ENCODE assay signal across 9 cellular contexts in the genomic region with DNA sequence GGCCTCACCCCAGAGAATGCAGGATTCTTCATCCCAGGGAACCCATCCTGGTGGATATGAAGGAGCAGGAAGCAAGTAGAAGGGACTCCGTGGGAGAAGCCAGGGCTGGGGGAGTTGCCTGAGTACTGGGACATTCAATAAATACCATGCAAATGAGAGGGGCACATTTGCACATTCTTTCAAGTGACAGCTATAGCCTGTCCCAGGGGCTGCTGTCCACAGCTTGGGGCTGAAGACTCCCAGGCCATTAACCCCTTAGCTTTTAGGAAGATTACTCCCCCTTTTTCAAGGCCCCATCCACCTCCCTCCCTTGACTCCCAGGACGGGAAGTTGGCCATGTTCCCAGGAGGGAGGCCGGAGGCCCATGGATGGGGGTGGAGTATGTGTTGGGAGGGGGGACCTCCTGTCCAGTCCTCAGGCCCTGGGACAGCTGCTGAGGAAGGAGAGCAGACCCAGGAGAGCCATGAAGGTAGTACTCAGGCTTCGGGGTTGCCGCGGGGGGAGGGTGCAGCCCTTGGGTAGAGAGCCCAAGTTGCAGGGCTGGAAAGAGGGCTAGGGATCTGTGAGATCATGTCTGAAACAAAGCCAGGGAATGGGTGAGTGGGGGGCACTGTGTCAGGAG. TPM values are rescaled to one million over a fixed set of nuclear protein-coding genes. Genes with fewer than 3 reads are reported as not detected.
DNase-seq lines count a peak whose midpoint lies in the region; ATAC-seq and TF ChIP-seq lines count a peak whose summit lies in the region.
"Had no signal": no experiment of that assay in that cellular context is flagged by ENCODE, and none has a peak within 500 bp of the region (broad histone marks: within the 10 kb centered on the region; RNA-seq: fewer than 3 reads in every experiment).

No MANE protein-coding gene starts in this region.

- no peaks in the 10 kb centered on the region for H3K27me3 ChIP-seq in A673 (replicated peaks; ENCODE audit: insufficient read depth, low read depth, low read length, poor library complexity)
- H3K27me3 ChIP-seq in muscle layer of colon (ENCODE audit: control insufficient read depth in 1 of 2, insufficient read depth in 2 of 2, low read length in 2 of 2): no peaks in the 10 kb centered on the region

- peak; percentile 39 for DNase-seq in A673 (ENCODE audit: low spot score)
- peak; percentile 68 for DNase-seq in M059J (ENCODE audit: low read depth)
- peak; percentile 26 for DNase-seq in epidermal melanocyte (ENCODE audit: insufficient read length, low spot score)
- DNase-seq in NCI-H345 treated with DMSO at 0.1 percent for 48 hours (lab: John Stamatoyannopoulos, UW; ENCODE audit: unreplicated experiment): no peak
- no peak for DNase-seq in cerebellar cortex (ENCODE audit: low spot score)

- no peak for TF ChIP-seq CTCF in A673 (conservative IDR thresholded peaks at IDR 0.05; ENCODE audit: low read depth, low read length)

- intact Hi-C loops in A673 (cut with micrococcal nuclease; ENCODE audit: unreplicated experiment): loop anchor here (5.0 kb wide), 1 partner anchor 48 kb away; a partner anchor contains a TSS

- CTCF ChIA-PET in A673 (lab: Charles Lee): interaction anchor here (1.0 kb wide), 1 partner anchor 50 kb away, joined by 5 read pairs; no protein-coding TSS in a partner anchor

- POLR2A ChIA-PET in A673 (lab: Charles Lee; ENCODE audit: low non-redundant PET): no interaction called here

- H3K9ac ChIP-seq in muscle layer of colon (ENCODE audit: low read length): peak overlapping the region; percentile 52

- H3K9me3 ChIP-seq in A673 (ENCODE audit: low read depth, low read length, poor library complexity, severe bottlenecking) (no peaks in the 10 kb centered on the region), muscle layer of colon (ENCODE audit: low read length) (no peaks in the 10 kb centered on the region)

- ATAC-seq in GM19455 (IDR thresholded peaks at IDR 0.05; ENCODE audit: unreplicated experiment) (no peak), GM21825 (IDR thresholded peaks at IDR 0.05; ENCODE audit: unreplicated experiment) (no peak)

- H3K27ac ChIP-seq in A673 (ENCODE audit: low read depth, low read length, poor library complexity, severe bottlenecking): peak overlapping the region; percentile 73
- peak overlapping the region; percentile 97 for H3K27ac ChIP-seq in muscle layer of colon (ENCODE audit: low read depth, low read length)

- no TSS peak for BruUV-seq in A673 (replicated peaks; lab: Mats Ljungman, UMichigan)

- H3K4me1 ChIP-seq in A673 (ENCODE audit: insufficient read depth, low read length, poor library complexity, severe bottlenecking) (peaks cover 47% of the 10 kb centered on the region), muscle layer of colon (ENCODE audit: insufficient read depth, low read length) (peaks cover 84% of the 10 kb centered on the region)

- H3K36me3 ChIP-seq in A673 (ENCODE audit: insufficient read depth, low read length, poor library complexity, severe bottlenecking) (no peaks in the 10 kb centered on the region), muscle layer of colon (ENCODE audit: insufficient read depth, low read length) (peaks cover 3% of the 10 kb centered on the region)

- H3K4me3 ChIP-seq in A673 (ENCODE audit: low read depth, low read length, poor library complexity, severe bottlenecking) (no peak overlapping the region), muscle layer of colon (ENCODE audit: low read depth in 1 of 2, low read length in 2 of 2) (peak overlapping the region; percentile 17 to 64)

RNA-seq across cellular contexts. Expression of a gene that starts 1.0 kb away (rescaled TPM):
- total RNA-seq in A673 (2021): 3.4 and 6.1 TPM in 2 replicates
- total RNA-seq in M059J (2014; rRNA removed; shearing (Covaris generic)): 31.1 and 39.9 TPM in 2 replicates

RNA-seq across cellular contexts. Expression of a gene that starts 30.3 kb away (rescaled TPM):
- 17.0 and 19.3 TPM in 2 replicates for total RNA-seq in A673 (2021)
- total RNA-seq in M059J (2014; rRNA removed; shearing (Covaris generic)): 11.2 and 15.4 TPM in 2 replicates

RNA-seq across cellular contexts. Expression of a gene that starts 42.6 kb away (rescaled TPM):
- total RNA-seq in A673 (2021): 393 and 400 TPM in 2 replicates
- 248 and 279 TPM in 2 replicates for total RNA-seq in M059J (2014; rRNA removed; shearing (Covaris generic))

RNA-seq across cellular contexts. Expression of a gene that starts 48.6 kb away (rescaled TPM):
- 6.6 and 7.3 TPM in 2 replicates for total RNA-seq in A673 (2021)
- 318 and 394 TPM in 2 replicates for total RNA-seq in M059J (2014; rRNA removed; shearing (Covaris generic))
- total RNA-seq: T-helper 1 cell treated with Interleukin-12 subunit alpha and Interleukin-12 subunit beta and Interleukin-4 antibody, amounts not matched to agents 30 ng/mL and 1 ng/mL, for 36 hours had no signal

RNA-seq across cellular contexts. Expression of a gene that starts 54.4 kb away (rescaled TPM):
- total RNA-seq in A673 (2021): not detected in 2 replicates
- 0.22 TPM in 1 of 2 replicates, not detected in the other for total RNA-seq in M059J (2014; rRNA removed; shearing (Covaris generic))
- total RNA-seq: T-helper 1 cell treated with Interleukin-12 subunit alpha and Interleukin-12 subunit beta and Interleukin-4 antibody, amounts not matched to agents 30 ng/mL and 1 ng/mL, for 36 hours had no signal

Comparison
In these comparisons a context has a peak if more than half of its experiments do, and no peak if none do; other contexts are left out.
1. DNase-seq: peak in A673 (single experiment), M059J (single experiment) and epidermal melanocyte (single experiment); none in NCI-H345 treated with DMSO at 0.1 percent for 48 hours (single experiment) and cerebellar cortex (single experiment).